Comparison of ENCODE assay signal across 1 cellular context in the genomic region with DNA sequence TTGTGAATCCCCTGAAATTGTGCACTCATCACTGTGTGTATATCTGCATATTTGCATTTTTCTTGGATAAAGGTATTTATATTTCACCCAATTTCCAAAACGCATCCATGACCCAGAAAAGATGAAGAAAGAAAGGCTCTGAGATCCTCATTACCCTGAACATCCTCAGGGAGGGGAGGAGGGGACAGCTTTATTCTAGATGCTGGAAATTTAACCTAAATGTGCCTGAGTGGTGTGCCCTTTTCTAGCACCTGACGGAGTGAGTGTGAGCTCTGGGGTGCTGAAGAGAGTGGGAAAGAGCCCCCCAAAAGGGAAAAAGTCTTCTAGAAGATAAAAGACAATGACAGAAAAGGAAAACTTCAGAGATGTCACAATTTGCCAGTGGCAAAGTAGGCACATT.
TF ChIP-seq lines count a peak whose summit lies in the region.

No MANE protein-coding gene starts in this region.

TF ChIP-seq in H1, 55 proteins besides CTCF, POLR2A, EP300 and RAD21:
- no peak for TF ChIP-seq SAP30 (IDR thresholded peaks at IDR 0.05; ENCODE audit: insufficient read depth, insufficient replicate concordance, low read length)
